ENCODE assay signal across 17 cellular contexts in genomic region chr15:32700501-32701150, GRCh38. TPM values are rescaled to one million over a fixed set of nuclear protein-coding genes. Genes with fewer than 3 reads are reported as not detected.
DNase-seq lines count a peak whose midpoint lies in the region; ATAC-seq, FAIRE-seq and TF ChIP-seq lines count a peak whose summit lies in the region.
"Had no signal": no experiment of that assay in that cellular context is flagged by ENCODE, and none has a peak within 500 bp of the region (broad histone marks: within the 10 kb centered on the region; RNA-seq: fewer than 3 reads in every experiment).

No MANE protein-coding gene starts in this region.

- no peak for TF ChIP-seq RAD21 in HepG2 (CRISPR knock-in tag; IDR thresholded peaks at IDR 0.05)

- H3K4me1 ChIP-seq in PC-3 (ENCODE audit: insufficient read depth, low read length) (peaks cover 34% of the 10 kb centered on the region), HepG2 (ENCODE audit: insufficient read depth, low read length) (peaks cover 50% of the 10 kb centered on the region), stomach (no peaks in the 10 kb centered on the region), Karpas-422 (ENCODE audit: low read length) (no peaks in the 10 kb centered on the region)

- no peaks in the 10 kb centered on the region for H3K4me1 Mint-ChIP-seq in T-cell

- H2AFZ ChIP-seq in PC-3 (ENCODE audit: low read length) (no peak overlapping the region), HepG2 (ENCODE audit: low read length) (peak overlapping the region; percentile 24), Karpas-422 (ENCODE audit: low read length) (no peak overlapping the region)

- H3K4me3 ChIP-seq in PC-3 (ENCODE audit: low read length) (no peak overlapping the region), HepG2 (replicated peaks in 1 of 3; ENCODE audit: insufficient read depth in 1 of 3, low read depth in 2 of 3, low read length in 3 of 3) (peak overlapping the region; percentile 26 to 38 (median 30); a peak in 4 of 6 replicates), stomach (no peak overlapping the region), Karpas-422 (ENCODE audit: low read length) (no peak overlapping the region)

- no peaks in the 10 kb centered on the region for H3K9me3 Mint-ChIP-seq in T-cell

- DNase-seq in SIG-M5 treated with dmso at 0.1 percent for 504 hours (lab: John Stamatoyannopoulos, UW; ENCODE audit: unreplicated experiment) (peak; percentile 37), SIG-M5 (lab: John Stamatoyannopoulos, UW) (no peak), PC-3 (peak; percentile 69), HepG2 (ENCODE audit: low spot score) (peak; percentile 72), stomach (peak; percentile 67), Karpas-422 (no peak), T-cell (no peak)
- DNase-seq in activated CD4-positive, alpha-beta T cell treated with anti-CD3 and anti-CD28 coated beads for 48 hours = no peak
- DNase-seq: 8988T, DMS53, NCI-H1417 treated with DMSO at 0.1 percent for 48 hours, NCI-H2029 treated with DMSO at 0.1 percent for 48 hours, NCI-H524 treated with DMSO at 0.1 percent for 48 hours had no signal

- H3F3A ChIP-seq in PC-3 (ENCODE audit: low read length, unreplicated experiment) = no peaks in the 10 kb centered on the region

- H3K9ac ChIP-seq in PC-3 (ENCODE audit: low read length) = peak overlapping the region; percentile 47
- H3K9ac ChIP-seq in HepG2 (ENCODE audit: insufficient read depth, low read depth, low read length) = 0 out of 2 replicates have a peak overlapping the region, but pooled peaks have one; percentile 6
- no peak overlapping the region for H3K9ac ChIP-seq in Karpas-422 (ENCODE audit: low read length)
- H3K9ac ChIP-seq: KMS-11 had no signal

- no peaks in the 10 kb centered on the region for H3K9me2 ChIP-seq in PC-3 (replicated peaks; ENCODE audit: low read length)
- no peaks in the 10 kb centered on the region for H3K9me2 ChIP-seq in Karpas-422 (replicated peaks; ENCODE audit: insufficient read depth, low read length)

- no TSS peak for BruUV-seq in PC-3 (replicated peaks; lab: Mats Ljungman, UMichigan)
- BruUV-seq in HepG2 (replicated peaks; lab: Mats Ljungman, UMichigan) = no TSS peak

- in situ Hi-C loops in HepG2 (cut with HindIII; ENCODE audit: extremely low pct_ligation_motif_present, low pct_unique_long_range_greater_than_20kb) = no loop called here

- no peaks in the 10 kb centered on the region for H3K36me3 Mint-ChIP-seq in T-cell

- H3K27ac Mint-ChIP-seq in T-cell = no peak overlapping the region

- ATAC-seq in PC-3 (peak; percentile 27), HepG2 (peak; percentile 96), T-cell (replicated peaks in 1 of 4) (no peak)

- H3K4me2 ChIP-seq in PC-3 (ENCODE audit: low read length) (no peak overlapping the region; the same call in 1 of the 2 replicates), HepG2 (ENCODE audit: low read depth, low read length) (peak overlapping the region; percentile 69), Karpas-422 (ENCODE audit: low read depth, low read length, poor library complexity, severe bottlenecking) (no peak overlapping the region)
- H3K4me2 ChIP-seq: KMS-11 had no signal

- no peak for TF ChIP-seq EP300 in HepG2 (IDR thresholded peaks at IDR 0.05; ENCODE audit: low read depth in 2 of 2, low read length in 2 of 2)
- no peak for TF ChIP-seq EP300 in HepG2 (CRISPR knock-in tag; IDR thresholded peaks at IDR 0.05; ENCODE audit: borderline replicate concordance)
- TF ChIP-seq EP300 in stomach (IDR thresholded peaks at IDR 0.05) = no peak

- TF ChIP-seq POLR2A in HepG2 (IDR thresholded peaks at IDR 0.05; ENCODE audit: insufficient read depth in 1 of 2, low read depth in 2 of 2, low read length in 2 of 2) = no peak
- TF ChIP-seq POLR2A in stomach (IDR thresholded peaks at IDR 0.05) = no peak

- H3K4me3 Mint-ChIP-seq in T-cell = no peak overlapping the region

- intact Hi-C loops in PC-3 (cut with micrococcal nuclease) = no loop called here
- intact Hi-C loops in HepG2 (cut with micrococcal nuclease; ENCODE audit: unreplicated experiment) = no loop called here
- intact Hi-C loops in stomach (cut with DNase I; ENCODE audit: low total_unique reads) = no loop called here

- H3K27me3 ChIP-seq in PC-3 (ENCODE audit: low read length) = no peaks in the 10 kb centered on the region
- H3K27me3 ChIP-seq in HepG2 (ENCODE audit: control insufficient read depth in 1 of 2, insufficient read depth in 2 of 2, low read length in 2 of 2) = no peaks in the 10 kb centered on the region
- no peaks in the 10 kb centered on the region for H3K27me3 ChIP-seq in stomach
- H3K27me3 ChIP-seq in Karpas-422 (ENCODE audit: low read length) = no peaks in the 10 kb centered on the region

- WGBS in HepG2 (ENCODE audit: low lambda C conversion rate) = 31% methylated on average over 14 of the region's 14 CpGs
- 53 to 82% (median 59%) methylated on average over 12 to 14 of the region's 14 CpGs for WGBS in stomach, 5 donors

- H3K27ac ChIP-seq in PC-3 (ENCODE audit: low read length) (peak overlapping the region; percentile 80), HepG2 (ENCODE audit: extremely low read length, insufficient read depth, low read length) (peak overlapping the region; percentile 47), stomach (peak overlapping the region in 2 of 5 donors; percentile 3 to 23), Karpas-422 (ENCODE audit: low read length) (no peak overlapping the region)
- H3K27ac ChIP-seq: KMS-11 had no signal

- no peaks in the 10 kb centered on the region for H3K36me3 ChIP-seq in PC-3 (ENCODE audit: low read depth, low read length)
- H3K36me3 ChIP-seq in HepG2 (replicated peaks in 1 of 2; ENCODE audit: control insufficient read depth in 1 of 2, insufficient read depth in 2 of 2, low read length in 2 of 2) = no peaks in the 10 kb centered on the region
- no peaks in the 10 kb centered on the region for H3K36me3 ChIP-seq in stomach
- no peaks in the 10 kb centered on the region for H3K36me3 ChIP-seq in Karpas-422 (ENCODE audit: insufficient read depth, low read length)

- H3K9me3 ChIP-seq in PC-3 (ENCODE audit: low read length) = no peaks in the 10 kb centered on the region
- H3K9me3 ChIP-seq in HepG2 (ENCODE audit: low read length) = no peaks in the 10 kb centered on the region
- no peaks in the 10 kb centered on the region for H3K9me3 ChIP-seq in stomach
- no peaks in the 10 kb centered on the region for H3K9me3 ChIP-seq in Karpas-422 (ENCODE audit: low read length)

- H3K79me2 ChIP-seq in PC-3 (ENCODE audit: low read length) = no peaks in the 10 kb centered on the region
- H3K79me2 ChIP-seq in HepG2 (ENCODE audit: insufficient read depth, low read length) = no peaks in the 10 kb centered on the region
- no peaks in the 10 kb centered on the region for H3K79me2 ChIP-seq in Karpas-422 (ENCODE audit: low read length)

- H3K27me3 Mint-ChIP-seq in T-cell = peaks cover 22 to 23% of the 10 kb centered on the region in 2 donors

- H4K20me1 ChIP-seq in PC-3 (ENCODE audit: low read length) (no peaks in the 10 kb centered on the region), HepG2 (ENCODE audit: insufficient read depth, low read length) (no peaks in the 10 kb centered on the region), Karpas-422 (ENCODE audit: insufficient read depth, low read depth, low read length) (no peaks in the 10 kb centered on the region)

- TF ChIP-seq CTCF in PC-3 (conservative IDR thresholded peaks at IDR 0.05; ENCODE audit: low read depth, low read length) (no peak), HepG2 (CRISPR knock-in tag; IDR thresholded peaks at IDR 0.05) (no peak), stomach (IDR thresholded peaks at IDR 0.05) (no peak)

- FAIRE-seq in HepG2 (lab: Jason Lieb, UNC) = peak; percentile 89
- FAIRE-seq: G401.6, GM12891 had no signal

- POLR2A ChIA-PET in PC-3 (lab: Charles Lee; ENCODE audit: unreplicated experiment) = no interaction called here
- POLR2A ChIA-PET in HepG2 (lab: Yijun Ruan, JAX) = interaction anchor here (1.0 to 1.1 kb wide), 2 partner anchors 9 to 13 kb away, joined by 3 to 5 read pairs; no protein-coding TSS in a partner anchor
- POLR2A ChIA-PET in T-cell (lab: Charles Lee) = no interaction called here

- CTCF ChIA-PET in PC-3 (lab: Charles Lee) = no interaction called here
- CTCF ChIA-PET in HepG2 (lab: Yijun Ruan, JAX; ENCODE audit: low intra/inter-chr PET ratio, low total read pairs) = no interaction called here
- CTCF ChIA-PET in T-cell (lab: Charles Lee) = no interaction called here

RNA-seq across cellular contexts. Expression of gene GREM1, which starts 17.2 kb away (rescaled TPM):
- total RNA-seq in PC-3 (2014; rRNA removed) (0.58 and 1.6 TPM in 2 replicates), HepG2 (2016; rRNA removed; fragmentation: Illumina TruSeq; extraction: Trizol) (0.02 and 0.11 TPM in 2 replicates), stomach (10 to 100 TPM in 3 of 5 donors, 1 to 10 TPM in 2; 5.3 to 50.0 (median 13.0) TPM), T-cell (1 to 10 TPM in 1 of 5 donors, under 1 TPM in 2, not detected in 2; 0.60 to 1.0 (median 0.64) TPM)
- not detected in 2 replicates for total RNA-seq in HepG2 (2016; cell fraction: cytosol; rRNA removed; fragmentation: Illumina TruSeq; extraction: Trizol; ENCODE audit: low read depth)
- 0.04 and 0.06 TPM in 2 replicates for total RNA-seq in HepG2 (2016; cell fraction: insoluble cytoplasmic fraction; rRNA removed; fragmentation: Illumina TruSeq; extraction: Trizol)
- 0.03 and 0.06 TPM in 2 replicates for total RNA-seq in HepG2 (2016; cell fraction: membrane; rRNA removed; fragmentation: Illumina TruSeq; extraction: Trizol)
- total RNA-seq in HepG2 (2016; cell fraction: nucleus; rRNA removed; fragmentation: Illumina TruSeq; extraction: Trizol) = not detected in 2 replicates
- polyA plus RNA-seq in HepG2 (2011; rRNA removed) (0.08 and 0.13 TPM in 2 replicates), stomach (10 to 100 TPM in 2 of 3 donors, 1 to 10 TPM in 1; 4.0 to 22.2 (median 14.6) TPM)
- 0.01 and 0.04 TPM in 2 replicates for polyA plus RNA-seq in HepG2 (2011; cell fraction: cytosol; rRNA removed)
- 0.02 and 0.09 TPM in 2 replicates for polyA plus RNA-seq in HepG2 (2011; cell fraction: nucleus; rRNA removed)
- 0.01 and 0.08 TPM in 2 replicates for polyA plus RNA-seq in HepG2 (2012)
- polyA plus RNA-seq in HepG2 (2016; cell fraction: cytosol; fragmentation: Illumina TruSeq; extraction: Trizol; ENCODE audit: low read depth) = not detected in 2 replicates
- polyA plus RNA-seq in HepG2 (2016; cell fraction: insoluble cytoplasmic fraction; fragmentation: Illumina TruSeq; extraction: Trizol; ENCODE audit: low read depth) = 0.12 TPM in 1 of 2 replicates, not detected in the other
- 0.05 TPM in 1 of 2 replicates, not detected in the other for polyA plus RNA-seq in HepG2 (2016; cell fraction: membrane; fragmentation: Illumina TruSeq; extraction: Trizol; ENCODE audit: low read depth)
- polyA plus RNA-seq in HepG2 (2016; cell fraction: nucleus; fragmentation: Illumina TruSeq; extraction: Trizol; ENCODE audit: insufficient read depth, low read depth) = not detected in 2 replicates
- not detected in 2 replicates for polyA minus RNA-seq in HepG2 (2011; rRNA and poly(A)+ RNA removed; ENCODE audit: low replicate concordance)
- not detected in 2 replicates for polyA minus RNA-seq in HepG2 (2011; cell fraction: cytosol; rRNA and poly(A)+ RNA removed)
- polyA minus RNA-seq in HepG2 (2011; cell fraction: nucleus; rRNA and poly(A)+ RNA removed) = not detected in 2 replicates
- not detected in 2 replicates for total RNA-seq in Karpas-422 (2014; rRNA removed; shearing (Covaris generic); ENCODE audit: low replicate concordance)
- total RNA-seq: OCI-LY7 had no signal

RNA-seq across cellular contexts. Expression of gene SCG5, which starts 59.1 kb away (rescaled TPM):
- total RNA-seq in PC-3 (2014; rRNA removed) (1.3 and 1.6 TPM in 2 replicates), HepG2 (2016; rRNA removed; fragmentation: Illumina TruSeq; extraction: Trizol) (2.4 and 3.5 TPM in 2 replicates), stomach (10 to 100 TPM in 1 of 5 donors, 1 to 10 TPM in 1, not detected in 3; 2.9 to 16.5 TPM), T-cell (not detected)
- total RNA-seq in HepG2 (2016; cell fraction: cytosol; rRNA removed; fragmentation: Illumina TruSeq; extraction: Trizol; ENCODE audit: low read depth) = 1.1 and 1.3 TPM in 2 replicates
- 2.5 and 3.9 TPM in 2 replicates for total RNA-seq in HepG2 (2016; cell fraction: insoluble cytoplasmic fraction; rRNA removed; fragmentation: Illumina TruSeq; extraction: Trizol)
- total RNA-seq in HepG2 (2016; cell fraction: membrane; rRNA removed; fragmentation: Illumina TruSeq; extraction: Trizol) = 2.3 TPM in 2 replicates
- total RNA-seq in HepG2 (2016; cell fraction: nucleus; rRNA removed; fragmentation: Illumina TruSeq; extraction: Trizol) = 7.4 and 7.7 TPM in 2 replicates
- polyA plus RNA-seq in HepG2 (2011; rRNA removed) (2.3 and 2.6 TPM in 2 replicates), stomach (1 to 10 TPM; 1.4 to 7.3 (median 3.9) TPM)
- 0.74 and 1.4 TPM in 2 replicates for polyA plus RNA-seq in HepG2 (2011; cell fraction: cytosol; rRNA removed)
- polyA plus RNA-seq in HepG2 (2011; cell fraction: nucleus; rRNA removed) = 3.5 and 5.1 TPM in 2 replicates
- 2.2 and 2.8 TPM in 2 replicates for polyA plus RNA-seq in HepG2 (2012)
- polyA plus RNA-seq in HepG2 (2016; cell fraction: cytosol; fragmentation: Illumina TruSeq; extraction: Trizol; ENCODE audit: low read depth) = 0.34 and 1.3 TPM in 2 replicates
- 2.0 and 2.3 TPM in 2 replicates for polyA plus RNA-seq in HepG2 (2016; cell fraction: insoluble cytoplasmic fraction; fragmentation: Illumina TruSeq; extraction: Trizol; ENCODE audit: low read depth)
- polyA plus RNA-seq in HepG2 (2016; cell fraction: membrane; fragmentation: Illumina TruSeq; extraction: Trizol; ENCODE audit: low read depth) = 1.8 and 2.0 TPM in 2 replicates
- polyA plus RNA-seq in HepG2 (2016; cell fraction: nucleus; fragmentation: Illumina TruSeq; extraction: Trizol; ENCODE audit: insufficient read depth, low read depth) = 4.2 and 7.8 TPM in 2 replicates
- 1.4 TPM in 2 replicates for polyA minus RNA-seq in HepG2 (2011; rRNA and poly(A)+ RNA removed; ENCODE audit: low replicate concordance)
- polyA minus RNA-seq in HepG2 (2011; cell fraction: cytosol; rRNA and poly(A)+ RNA removed) = not detected in 2 replicates
- 4.9 and 10.1 TPM in 2 replicates for polyA minus RNA-seq in HepG2 (2011; cell fraction: nucleus; rRNA and poly(A)+ RNA removed)
- 0.83 and 1.8 TPM in 2 replicates for total RNA-seq in Karpas-422 (2014; rRNA removed; shearing (Covaris generic); ENCODE audit: low replicate concordance)

Comparison
In these comparisons a context has a peak if more than half of its experiments do, and no peak if none do; other contexts are left out.
1. DNase-seq: peak in SIG-M5 treated with dmso at 0.1 percent for 504 hours (single experiment), PC-3 (single experiment), HepG2 (single experiment) and stomach (single experiment); none in SIG-M5 (single experiment), activated CD4-positive, alpha-beta T cell treated with anti-CD3 and anti-CD28 coated beads for 48 hours (single experiment), Karpas-422 (single experiment) and T-cell (0 of 34).
2. ATAC-seq: peak in PC-3 (single experiment) and HepG2 (single experiment); none in T-cell (0 of 4).
3. H3K4me3 ChIP-seq: peak in HepG2 (3 of 3); none in PC-3 (single experiment), stomach (0 of 4) and Karpas-422 (single experiment).